8 cellular contexts compared by ENCODE assay signal in genomic region chr11:826836-827145, GRCh38. TPM values are rescaled to one million over a fixed set of nuclear protein-coding genes. Genes with fewer than 3 reads are reported as not detected.
A peak's percentile ranks its signal among the peaks of the same experiment; 100 is the strongest.
DNase-seq lines count a peak whose midpoint lies in the region; ATAC-seq and TF ChIP-seq lines count a peak whose summit lies in the region.

No MANE protein-coding gene starts in this region.

- H3K27me3 ChIP-seq in DND-41 (ENCODE audit: insufficient read depth, low read length, poor library complexity) (peaks cover 53% of the 10 kb centered on the region), ectodermal cell (ENCODE audit: control insufficient read depth, insufficient read depth, low read length, poor library complexity, severe bottlenecking) (peaks cover 64% of the 10 kb centered on the region), osteoblast (ENCODE audit: insufficient read depth, low read length) (no peaks in the 10 kb centered on the region)

- peak; percentile 48 for ATAC-seq in DND-41 (ENCODE audit: insufficient read depth, low read depth)
- no peak for ATAC-seq in HG03159 (IDR thresholded peaks at IDR 0.05; ENCODE audit: unreplicated experiment)
- ATAC-seq in HG03520 (IDR thresholded peaks at IDR 0.05; ENCODE audit: unreplicated experiment): no peak

- no peak overlapping the region for H2AFZ ChIP-seq in DND-41 (ENCODE audit: low read depth, low read length)
- H2AFZ ChIP-seq in osteoblast (ENCODE audit: low read length): no peak overlapping the region

- no peak for TF ChIP-seq POLR2A in lower leg skin (IDR thresholded peaks at IDR 0.05)

- peaks cover 7% of the 10 kb centered on the region for H3K27me3 Mint-ChIP-seq in IgD-negative memory B cell

- peaks cover 3% of the 10 kb centered on the region; the same call in 1 of the 2 replicates for H3K79me2 ChIP-seq in DND-41 (ENCODE audit: insufficient read depth, low read length)
- H3K79me2 ChIP-seq in osteoblast (ENCODE audit: insufficient read depth, low read length): peaks cover 8% of the 10 kb centered on the region

- peak overlapping the region; percentile 48; the same call in 1 of the 2 replicates for H3K9ac ChIP-seq in DND-41 (ENCODE audit: low read depth, low read length)

- no peaks in the 10 kb centered on the region for H3K9me3 Mint-ChIP-seq in IgD-negative memory B cell

- peak overlapping the region; percentile 80 to 91 (median 88) for H3K4me3 Mint-ChIP-seq in IgD-negative memory B cell

- peaks cover 11 to 21% (median 20%) of the 10 kb centered on the region in 3 donors for H3K4me1 Mint-ChIP-seq in IgD-negative memory B cell

- H3K4me3 ChIP-seq in DND-41 (ENCODE audit: low read depth in 1 of 2, low read length in 2 of 2): peak overlapping the region in 1 of 2 experiments; percentile 53; a peak in 3 of 4 replicates
- peak overlapping the region; percentile 39 for H3K4me3 ChIP-seq in ectodermal cell (ENCODE audit: insufficient read depth, low read depth, low read length)
- peak overlapping the region; percentile 58 for H3K4me3 ChIP-seq in osteoblast (ENCODE audit: insufficient read depth, low read length)
- H3K4me3 ChIP-seq in lower leg skin (ENCODE audit: low read depth, poor library complexity, severe bottlenecking): no peak overlapping the region

- H3K36me3 Mint-ChIP-seq in IgD-negative memory B cell: peaks cover 3% of the 10 kb centered on the region

- H3K4me2 ChIP-seq in DND-41 (ENCODE audit: insufficient read depth, low read length) (peak overlapping the region; percentile 80), osteoblast (ENCODE audit: insufficient read depth, low read length) (peak overlapping the region; percentile 58)

- TF ChIP-seq CTCF in DND-41 (IDR thresholded peaks at IDR 0.05; ENCODE audit: borderline replicate concordance, extremely low read depth, low read length, poor library complexity, severe bottlenecking) (no peak), osteoblast (IDR thresholded peaks at IDR 0.05; ENCODE audit: extremely low read depth, low read depth, low read length) (no peak), lower leg skin (IDR thresholded peaks at IDR 0.05) (no peak)

- H4K20me1 ChIP-seq in DND-41 (ENCODE audit: insufficient read depth, low read length): peaks cover 29% of the 10 kb centered on the region
- H4K20me1 ChIP-seq in osteoblast (ENCODE audit: insufficient read depth, low read length): peaks cover 31% of the 10 kb centered on the region

- intact Hi-C loops in lower leg skin (cut with DNase I; ENCODE audit: low total_unique reads): no loop called here

- H3K9me3 ChIP-seq in DND-41 (ENCODE audit: insufficient read depth, low read length, severe bottlenecking) (no peaks in the 10 kb centered on the region), ectodermal cell (ENCODE audit: control insufficient read depth, low read length) (no peaks in the 10 kb centered on the region), osteoblast (ENCODE audit: low read depth, low read length) (no peaks in the 10 kb centered on the region)

- H3K27ac Mint-ChIP-seq in IgD-negative memory B cell: peak overlapping the region in 2 of 3 donors; percentile 71 to 93

- DNase-seq in DND-41: peak; percentile 33
- no peak for DNase-seq in osteoblast (ENCODE audit: insufficient read length, low spot score, missing footprints)
- DNase-seq in lower leg skin (ENCODE audit: low spot score in 2 of 2): no peak
- DNase-seq in NCI-H1930 (lab: John Stamatoyannopoulos, UW): no peak

- peaks cover 29% of the 10 kb centered on the region for H3K36me3 ChIP-seq in DND-41 (ENCODE audit: insufficient read depth, low read length)
- H3K36me3 ChIP-seq in ectodermal cell (ENCODE audit: control insufficient read depth, insufficient read depth, low read length): peaks cover 9% of the 10 kb centered on the region
- peaks cover 13% of the 10 kb centered on the region for H3K36me3 ChIP-seq in osteoblast (ENCODE audit: insufficient read depth, low read length)

- WGBS in ectodermal cell, 2 experiments: 4 to 5% methylated on average over 22 of the region's 22 CpGs
- WGBS in lower leg skin, 2 donors: 4 to 6% methylated on average over 15 to 22 of the region's 22 CpGs

- no peak overlapping the region for H3K27ac ChIP-seq in DND-41 (ENCODE audit: low read length)
- no peak overlapping the region for H3K27ac ChIP-seq in ectodermal cell (ENCODE audit: insufficient read depth, low read depth, low read length, poor library complexity, severe bottlenecking)
- no peak overlapping the region for H3K27ac ChIP-seq in osteoblast (ENCODE audit: low read depth, low read length)

- H3K4me1 ChIP-seq in DND-41 (ENCODE audit: insufficient read depth, low read length) (peaks cover 20% of the 10 kb centered on the region), ectodermal cell (ENCODE audit: control insufficient read depth, insufficient read depth, low read length) (peaks cover 45% of the 10 kb centered on the region), osteoblast (ENCODE audit: insufficient read depth, low read length) (peaks cover 35% of the 10 kb centered on the region)

RNA-seq across cellular contexts. Expression of gene CRACR2B, which starts 0.9 kb away (rescaled TPM):
- polyA plus RNA-seq in IgD-negative memory B cell: 20.0 TPM
- polyA plus RNA-seq in ectodermal cell (2013, experiment 1 of 4): 3.5 TPM
- polyA plus RNA-seq in ectodermal cell (2013, experiment 2 of 4): 4.7 TPM
- 5.6 TPM for polyA plus RNA-seq in ectodermal cell (2013, experiment 3 of 4)
- 7.4 TPM for polyA plus RNA-seq in ectodermal cell (2013, experiment 4 of 4)
- 0.59 and 0.72 TPM in 2 replicates for total RNA-seq in osteoblast
- 10 to 100 TPM; 14.5 to 47.9 (median 32.3) TPM for total RNA-seq in lower leg skin

RNA-seq across cellular contexts. Expression of gene CD151, which starts 6.0 kb away (rescaled TPM):
- 13.8 TPM for polyA plus RNA-seq in IgD-negative memory B cell
- 111 TPM for polyA plus RNA-seq in ectodermal cell (2013, experiment 1 of 4)
- polyA plus RNA-seq in ectodermal cell (2013, experiment 2 of 4): 107 TPM
- polyA plus RNA-seq in ectodermal cell (2013, experiment 3 of 4): 94.8 TPM
- 112 TPM for polyA plus RNA-seq in ectodermal cell (2013, experiment 4 of 4)
- total RNA-seq in osteoblast (366 and 416 TPM in 2 replicates), lower leg skin (100 to 1,000 TPM; 124 to 186 (median 157) TPM)

RNA-seq across cellular contexts. Expression of gene PNPLA2, which starts 8.1 kb away (rescaled TPM):
- polyA plus RNA-seq in IgD-negative memory B cell: 51.1 TPM
- polyA plus RNA-seq in ectodermal cell (2013, experiment 1 of 4): 38.9 TPM
- polyA plus RNA-seq in ectodermal cell (2013, experiment 2 of 4): 40.3 TPM
- 26.1 TPM for polyA plus RNA-seq in ectodermal cell (2013, experiment 3 of 4)
- 27.2 TPM for polyA plus RNA-seq in ectodermal cell (2013, experiment 4 of 4)
- 32.1 and 32.6 TPM in 2 replicates for total RNA-seq in osteoblast
- total RNA-seq in lower leg skin: 10 to 100 TPM; 55.5 to 99.7 (median 72.4) TPM

RNA-seq across cellular contexts. Expression of gene POLR2L, which starts 15.5 kb away (rescaled TPM):
- 96.7 TPM for polyA plus RNA-seq in IgD-negative memory B cell
- polyA plus RNA-seq in ectodermal cell (2013, experiment 1 of 4): 105 TPM
- polyA plus RNA-seq in ectodermal cell (2013, experiment 2 of 4): 92.4 TPM
- polyA plus RNA-seq in ectodermal cell (2013, experiment 3 of 4): 101 TPM
- 111 TPM for polyA plus RNA-seq in ectodermal cell (2013, experiment 4 of 4)
- total RNA-seq in osteoblast: 47.4 and 60.8 TPM in 2 replicates
- total RNA-seq in lower leg skin: 10 to 100 TPM; 39.1 to 61.2 (median 51.4) TPM

RNA-seq across cellular contexts. Expression of gene TSPAN4, which starts 15.9 kb away (rescaled TPM):
- polyA plus RNA-seq in IgD-negative memory B cell: 2.1 TPM
- polyA plus RNA-seq in ectodermal cell (2013, experiment 1 of 4): 42.7 TPM
- polyA plus RNA-seq in ectodermal cell (2013, experiment 2 of 4): 45.5 TPM
- polyA plus RNA-seq in ectodermal cell (2013, experiment 3 of 4): 37.4 TPM
- 44.4 TPM for polyA plus RNA-seq in ectodermal cell (2013, experiment 4 of 4)
- total RNA-seq in osteoblast (168 and 186 TPM in 2 replicates), lower leg skin (10 to 100 TPM; 57.3 to 88.3 (median 70.7) TPM)
